ENCODE assay signal across 15 cellular contexts in the genomic region with DNA sequence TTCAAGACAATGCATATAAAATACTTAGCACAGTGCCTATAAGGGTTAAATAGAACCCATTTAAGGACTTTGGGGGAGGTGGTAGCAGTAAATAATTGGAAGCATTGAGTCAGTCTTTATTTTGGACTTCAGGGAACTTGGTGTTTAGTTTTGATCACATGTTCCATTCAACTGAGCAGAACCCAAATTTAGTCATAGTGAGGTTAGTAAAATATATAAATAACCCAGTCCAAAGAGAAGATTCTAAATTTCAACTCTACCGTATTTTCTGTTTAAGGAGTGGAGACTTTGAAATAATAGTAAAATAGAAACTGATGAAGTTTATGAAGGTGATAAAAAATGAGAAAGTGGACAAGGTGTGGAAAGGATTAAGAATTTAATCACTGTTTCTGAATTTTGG. TPM values are rescaled to one million over a fixed set of nuclear protein-coding genes. Genes with fewer than 3 reads are reported as not detected.
A peak's percentile ranks its signal among the peaks of the same experiment; 100 is the strongest.
DNase-seq lines count a peak whose midpoint lies in the region; ATAC-seq and TF ChIP-seq lines count a peak whose summit lies in the region.
"Had no signal": no experiment of that assay in that cellular context is flagged by ENCODE, and none has a peak within 500 bp of the region (broad histone marks: within the 10 kb centered on the region; RNA-seq: fewer than 3 reads in every experiment).

No MANE protein-coding gene starts in this region.

- peak; percentile 64 for DNase-seq in medulla oblongata (ENCODE audit: extremely low spot score)
- DNase-seq in activated naive CD8-positive, alpha-beta T cell treated with anti-CD3 and anti-CD28 coated beads, Interleukin-2, amount 50 U/mL, for 24 hours: no peak
- no peak for DNase-seq in activated CD8-positive, alpha-beta memory T cell treated with anti-CD3 and anti-CD28 coated beads, Interleukin-2, amount 50 U/mL, for 48 hours
- DNase-seq in thyroid gland: no peak
- no peak for DNase-seq in NCI-H2107 (lab: John Stamatoyannopoulos, UW)
- DNase-seq: activated CD4-positive, alpha-beta T cell treated with anti-CD3 and anti-CD28 coated beads for 48 hours; brain microvascular endothelial cell; CD8-positive, alpha-beta memory T cell; natural killer cell; NCI-H187; right lobe of liver had no signal

- no peak overlapping the region for H3K27ac ChIP-seq in thyroid gland
- H3K27ac ChIP-seq: brain microvascular endothelial cell, right lobe of liver had no signal

- 84 to 88% methylated on average over 1 of the region's 1 CpG for whole genome bisulfite sequencing in thyroid gland, 2 donors

- H3K27me3 ChIP-seq in thyroid gland: no peaks in the 10 kb centered on the region
- H3K27me3 ChIP-seq: brain microvascular endothelial cell, right lobe of liver had no signal

- no peaks in the 10 kb centered on the region for H3K36me3 ChIP-seq in thyroid gland
- H3K36me3 ChIP-seq: brain microvascular endothelial cell, right lobe of liver had no signal

- H3K4me1 Mint-ChIP-seq in activated naive CD8-positive, alpha-beta T cell treated with anti-CD3 and anti-CD28 coated beads, Interleukin-2, amount 50 U/mL, for 24 hours: peaks cover 11% of the 10 kb centered on the region
- H3K4me1 Mint-ChIP-seq: natural killer cell had no signal

- intact Hi-C loops in thyroid gland (cut with DNase I): no loop called here

- no peaks in the 10 kb centered on the region for H3K9me3 ChIP-seq in thyroid gland
- H3K9me3 ChIP-seq: right lobe of liver had no signal

- no peak for TF ChIP-seq CTCF in thyroid gland (IDR thresholded peaks at IDR 0.05)

- H3K27me3 Mint-ChIP-seq in activated naive CD8-positive, alpha-beta T cell treated with anti-CD3 and anti-CD28 coated beads, Interleukin-2, amount 50 U/mL, for 24 hours: no peaks in the 10 kb centered on the region
- H3K27me3 Mint-ChIP-seq: CD8-positive, alpha-beta memory T cell had no signal

- TF ChIP-seq POLR2A in thyroid gland (IDR thresholded peaks at IDR 0.05): no peak

- no peak overlapping the region for H3K4me3 ChIP-seq in thyroid gland (replicated peaks in 1 of 3)
- H3K4me3 ChIP-seq: right lobe of liver had no signal

- H3K4me1 ChIP-seq in thyroid gland: no peaks in the 10 kb centered on the region
- H3K4me1 ChIP-seq: right lobe of liver had no signal

- peak; percentile 58 for ATAC-seq in GM18502 (IDR thresholded peaks at IDR 0.05; ENCODE audit: poor library complexity, unreplicated experiment)
- ATAC-seq in GM21576 (IDR thresholded peaks at IDR 0.05; ENCODE audit: unreplicated experiment): peak; percentile 49
- ATAC-seq in HG03432 (IDR thresholded peaks at IDR 0.05; ENCODE audit: unreplicated experiment): peak; percentile 62
- no peak for ATAC-seq in activated naive CD8-positive, alpha-beta T cell treated with anti-CD3 and anti-CD28 coated beads, Interleukin-2, amount 50 U/mL, for 24 hours
- ATAC-seq: natural killer cell had no signal

- H3K9me3 Mint-ChIP-seq in activated naive CD8-positive, alpha-beta T cell treated with anti-CD3 and anti-CD28 coated beads, Interleukin-2, amount 50 U/mL, for 24 hours: no peaks in the 10 kb centered on the region
- H3K9me3 Mint-ChIP-seq: activated T-helper 2 cell treated with anti-CD3 and anti-CD28 coated beads, Interferon-gamma antibody, Interleukin-2, Interleukin-4, amounts not matched to agents 10 μg/mL and 5 μg/mL and 100 μg/mL, durations not matched to agents 14 hours and 24 hours and 36 hours; CD8-positive, alpha-beta memory T cell; natural killer cell had no signal

- H3K4me3 Mint-ChIP-seq in activated naive CD8-positive, alpha-beta T cell treated with anti-CD3 and anti-CD28 coated beads, Interleukin-2, amount 50 U/mL, for 24 hours: no peak overlapping the region
- H3K4me3 Mint-ChIP-seq: CD8-positive, alpha-beta memory T cell; natural killer cell had no signal

- H3K36me3 Mint-ChIP-seq in activated naive CD8-positive, alpha-beta T cell treated with anti-CD3 and anti-CD28 coated beads, Interleukin-2, amount 50 U/mL, for 24 hours (ENCODE audit: low read depth): no peaks in the 10 kb centered on the region
- H3K36me3 Mint-ChIP-seq: natural killer cell had no signal

- H3K27ac Mint-ChIP-seq in activated naive CD8-positive, alpha-beta T cell treated with anti-CD3 and anti-CD28 coated beads, Interleukin-2, amount 50 U/mL, for 24 hours: no peak overlapping the region
- H3K27ac Mint-ChIP-seq: activated T-helper 2 cell treated with anti-CD3 and anti-CD28 coated beads, Interferon-gamma antibody, Interleukin-2, Interleukin-4, amounts not matched to agents 10 μg/mL and 5 μg/mL and 100 μg/mL, durations not matched to agents 14 hours and 24 hours and 36 hours; CD8-positive, alpha-beta memory T cell; natural killer cell had no signal

RNA-seq across cellular contexts. Expression of a gene that starts 19.7 kb away (rescaled TPM):
- total RNA-seq in thyroid gland: 10 to 100 TPM; 53.0 to 62.9 (median 59.7) TPM
